In genomic region chr12:56154246-56154771, GRCh38 we compare ENCODE assay signal across 12 cellular contexts. TPM values are rescaled to one million over a fixed set of nuclear protein-coding genes. Genes with fewer than 3 reads are reported as not detected.
DNase-seq lines count a peak whose midpoint lies in the region; ATAC-seq and TF ChIP-seq lines count a peak whose summit lies in the region.
"Had no signal": no experiment of that assay in that cellular context is flagged by ENCODE, and none has a peak within 500 bp of the region (broad histone marks: within the 10 kb centered on the region; RNA-seq: fewer than 3 reads in every experiment).

No MANE protein-coding gene starts in this region.

- no peaks in the 10 kb centered on the region for H3K27me3 Mint-ChIP-seq in activated B cell treated with CpG ODN at 0.5 μM for 24 hours

- DNase-seq in NCI-H2171 treated with DMSO at 0.1 percent for 48 hours (lab: John Stamatoyannopoulos, UW) (peak; percentile 13), NCI-H2171 (lab: John Stamatoyannopoulos, UW) (no peak), NCI-H2227 treated with DMSO at 0.1 percent for 48 hours (lab: John Stamatoyannopoulos, UW) (peak; percentile 65), activated B cell treated with CpG ODN at 0.5 μM for 24 hours (no peak), psoas muscle (no peak), germinal center (ENCODE audit: low spot score) (no peak), hepatic stellate cell (ENCODE audit: low spot score) (no peak)
- DNase-seq: activated CD4-positive, alpha-beta T cell treated with anti-CD3 and anti-CD28 coated beads for 1 hour; DMS153; NCI-H1436 treated with DMSO at 0.1 percent for 48 hours had no signal

- CTCF ChIA-PET in activated B cell treated with CpG ODN at 0.5 μM for 24 hours (lab: Charles Lee), result interaction anchor here (0.6 to 2.4 kb wide), 5 partner anchors 15 to 35 kb away, joined by 3 to 6 read pairs (median 4); partner anchors contain the start of gene SMARCC2

- H3K27ac ChIP-seq in psoas muscle, result peak overlapping the region; percentile 90
- H3K27ac ChIP-seq: suprapubic skin had no signal

- H3K4me3 ChIP-seq in psoas muscle, result peak overlapping the region; percentile 75
- H3K4me3 ChIP-seq: suprapubic skin had no signal

- intact Hi-C loops in activated B cell treated with CpG ODN at 0.5 μM for 24 hours (cut with micrococcal nuclease) (no loop called here), psoas muscle (cut with DNase I) (no loop called here)

- no peaks in the 10 kb centered on the region for H3K9me3 Mint-ChIP-seq in activated B cell treated with CpG ODN at 0.5 μM for 24 hours

- ATAC-seq in activated B cell treated with CpG ODN at 0.5 μM for 24 hours (ENCODE audit: low read depth) (no peak), psoas muscle (peak in 1 of 4 donors; percentile 21), GM21529 (IDR thresholded peaks at IDR 0.05; ENCODE audit: unreplicated experiment) (no peak)

- H3K9me3 ChIP-seq in psoas muscle, result no peaks in the 10 kb centered on the region
- H3K9me3 ChIP-seq: suprapubic skin had no signal

- TF ChIP-seq CTCF in activated B cell treated with CpG ODN at 0.5 μM for 24 hours (IDR thresholded peaks at IDR 0.05), result no peak
- no peak for TF ChIP-seq CTCF in psoas muscle (IDR thresholded peaks at IDR 0.05)

- H3K27me3 ChIP-seq in psoas muscle (ENCODE audit: insufficient read depth in 3 of 3, low read length in 2 of 3), result no peaks in the 10 kb centered on the region
- H3K27me3 ChIP-seq: suprapubic skin had no signal

- peaks cover 25% of the 10 kb centered on the region for H3K4me1 ChIP-seq in psoas muscle

- peaks cover under 1 to 9% of the 10 kb centered on the region in 2 donors for H3K36me3 ChIP-seq in psoas muscle (ENCODE audit: insufficient read depth in 1 of 2, low read depth in 1 of 2)
- H3K36me3 ChIP-seq: suprapubic skin had no signal

- peak overlapping the region; percentile 35 for H3K27ac Mint-ChIP-seq in activated B cell treated with CpG ODN at 0.5 μM for 24 hours

- POLR2A ChIA-PET in activated B cell treated with CpG ODN at 0.5 μM for 24 hours (lab: Charles Lee), result interaction anchor here (1.1 to 1.9 kb wide), 3 partner anchors 26 to 67 kb away, joined by 4 to 8 read pairs (median 5); partner anchors contain the start of genes ESYT1 and RNF41

- peaks cover 31% of the 10 kb centered on the region for H3K36me3 Mint-ChIP-seq in activated B cell treated with CpG ODN at 0.5 μM for 24 hours (ENCODE audit: low read depth)

- no peak overlapping the region for H3K4me3 Mint-ChIP-seq in activated B cell treated with CpG ODN at 0.5 μM for 24 hours

- 45 to 71% (median 69%) methylated on average over 1 of the region's 1 CpG for WGBS in psoas muscle, 3 donors

- peaks cover 51% of the 10 kb centered on the region for H3K4me1 Mint-ChIP-seq in activated B cell treated with CpG ODN at 0.5 μM for 24 hours

RNA-seq across cellular contexts. Expression of gene MYL6B, which starts 1.9 kb away (rescaled TPM):
- total RNA-seq in activated B cell treated with CpG ODN at 0.5 μM for 24 hours, result 25.2 and 36.2 TPM in 2 replicates
- total RNA-seq in psoas muscle, result 1,000 to 10,000 TPM in 1 of 4 donors, 100 to 1,000 TPM in 3; 113 to 2,222 (median 606) TPM
- polyA plus RNA-seq in psoas muscle, result 100 to 1,000 TPM; 151 to 786 (median 413) TPM

RNA-seq across cellular contexts. Expression of gene MYL6, which starts 3.9 kb away (rescaled TPM):
- 921 and 1,059 TPM in 2 replicates for total RNA-seq in activated B cell treated with CpG ODN at 0.5 μM for 24 hours
- total RNA-seq in psoas muscle, result 100 to 1,000 TPM; 216 to 395 (median 291) TPM
- 100 to 1,000 TPM; 384 to 711 (median 489) TPM for polyA plus RNA-seq in psoas muscle

RNA-seq across cellular contexts. Expression of gene ESYT1, which starts 26.2 kb away (rescaled TPM):
- total RNA-seq in activated B cell treated with CpG ODN at 0.5 μM for 24 hours (120 and 137 TPM in 2 replicates), psoas muscle (10 to 100 TPM; 36.7 to 57.4 (median 44.4) TPM)
- 10 to 100 TPM; 20.2 to 40.6 (median 21.0) TPM for polyA plus RNA-seq in psoas muscle

RNA-seq across cellular contexts. Expression of gene SMARCC2, which starts 35.0 kb away (rescaled TPM):
- total RNA-seq in activated B cell treated with CpG ODN at 0.5 μM for 24 hours, result 109 and 136 TPM in 2 replicates
- 10 to 100 TPM; 49.8 to 78.7 (median 69.7) TPM for total RNA-seq in psoas muscle
- polyA plus RNA-seq in psoas muscle, result 10 to 100 TPM; 16.5 to 46.1 (median 26.5) TPM

RNA-seq across cellular contexts. Expression of gene ZC3H10, which starts 36.2 kb away (rescaled TPM):
- total RNA-seq in activated B cell treated with CpG ODN at 0.5 μM for 24 hours, result 15.4 and 17.1 TPM in 2 replicates
- 10 to 100 TPM in 1 of 4 donors, 1 to 10 TPM in 3; 5.0 to 10.3 (median 6.6) TPM for total RNA-seq in psoas muscle
- 1 to 10 TPM; 3.5 to 7.8 (median 4.5) TPM for polyA plus RNA-seq in psoas muscle

Comparison
In these comparisons a context has a peak if more than half of its experiments do, and no peak if none do; other contexts are left out.
1. DNase-seq: peak in NCI-H2171 treated with DMSO at 0.1 percent for 48 hours (single experiment) and NCI-H2227 treated with DMSO at 0.1 percent for 48 hours (single experiment); none in NCI-H2171 (single experiment), activated B cell treated with CpG ODN at 0.5 μM for 24 hours (single experiment), psoas muscle (0 of 2), germinal center (single experiment) and hepatic stellate cell (single experiment).